10 cellular contexts compared by ENCODE assay signal in the genomic region with DNA sequence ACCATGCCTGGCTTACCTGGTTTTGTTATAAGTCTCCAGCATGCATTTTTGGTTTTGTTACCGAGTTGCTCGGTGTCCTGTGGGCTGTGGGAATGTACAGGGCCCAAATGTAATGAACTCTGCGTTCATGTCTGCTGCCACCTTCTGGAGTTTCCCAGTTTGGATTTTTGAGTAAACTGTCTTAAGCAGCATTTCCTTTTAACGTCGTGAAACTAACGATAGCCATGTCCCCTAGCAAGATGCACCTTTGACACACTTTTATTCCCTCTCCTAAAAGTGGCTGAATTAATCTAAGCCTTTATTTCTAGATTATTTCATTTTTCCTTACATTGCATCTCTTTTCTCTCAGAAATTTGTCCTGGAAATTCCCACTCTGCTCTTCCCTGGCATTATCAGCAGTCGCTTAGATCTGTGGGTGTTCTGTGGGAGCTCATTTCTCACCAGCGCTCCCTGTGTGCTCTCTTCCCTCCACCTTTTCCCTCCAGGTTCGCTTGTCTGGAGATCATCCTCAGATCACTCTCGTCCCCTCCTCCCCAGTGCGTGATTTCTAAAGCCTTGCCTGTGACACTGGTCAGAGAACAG. TPM values are rescaled to one million over a fixed set of nuclear protein-coding genes. Genes with fewer than 3 reads are reported as not detected.
A peak's percentile ranks its signal among the peaks of the same experiment; 100 is the strongest.
DNase-seq lines count a peak whose midpoint lies in the region; ATAC-seq, FAIRE-seq and TF ChIP-seq lines count a peak whose summit lies in the region.
"Not testable (repeated sequence)": the region's sequence is repeated elsewhere in the genome, so short reads cannot be mapped to it uniquely, and the experiment has no call there.
"Had no signal": no experiment of that assay in that cellular context is flagged by ENCODE, and none has a peak within 500 bp of the region (broad histone marks: within the 10 kb centered on the region; RNA-seq: fewer than 3 reads in every experiment).

No MANE protein-coding gene starts in this region.

- ATAC-seq in HepG2 = peak; percentile 56

- H3K27me3 ChIP-seq in HepG2 (ENCODE audit: control insufficient read depth in 1 of 2, insufficient read depth in 2 of 2, low read length in 2 of 2) (peaks cover 0 to 26% of the 10 kb centered on the region in 2 experiments; a peak in 3 of 5 replicates), transverse colon (peaks cover 33% of the 10 kb centered on the region)

- 32% methylated on average over 10 of the region's 11 CpGs for WGBS in HepG2 (ENCODE audit: low lambda C conversion rate)
- WGBS in transverse colon (ENCODE audit: low coverage in 1 of 2), 2 donors = 19 to 36% methylated on average over 6 to 11 of the region's 11 CpGs

- not testable (repeated sequence) for H3K27ac ChIP-seq in HepG2 (ENCODE audit: extremely low read length, insufficient read depth, low read length)
- peak overlapping the region; percentile 17 to 71 (median 56) for H3K27ac ChIP-seq in transverse colon

- H3K4me1 ChIP-seq in HepG2 (ENCODE audit: insufficient read depth, low read length) (peaks cover 11% of the 10 kb centered on the region), transverse colon (peaks cover 7 to 20% (median 9%) of the 10 kb centered on the region in 4 donors)

- POLR2A ChIA-PET in HepG2 (lab: Yijun Ruan, JAX) = not testable (repeated sequence)

- CTCF ChIA-PET in HepG2 (lab: Yijun Ruan, JAX; ENCODE audit: low intra/inter-chr PET ratio, low total read pairs) = interaction anchor here (1.2 to 2.8 kb wide), 2 partner anchors 21 to 32 kb away, joined by 4 to 13 read pairs; no protein-coding TSS in a partner anchor

- not testable (repeated sequence) for H3K79me2 ChIP-seq in HepG2 (ENCODE audit: insufficient read depth, low read length)

- H3K4me3 Mint-ChIP-seq in CD14-positive monocyte = peak overlapping the region in 1 of 2 donors; percentile 52

- in situ Hi-C loops in HepG2 (cut with HindIII; ENCODE audit: extremely low pct_ligation_motif_present, low pct_unique_long_range_greater_than_20kb); transverse colon (cut with MboI; ENCODE audit: low pct_ligation_motif_present in 1 of 4, low pct_unique_long_range_greater_than_20kb in 1 of 4, low sequenced_read_pairs in 3 of 4): not testable (repeated sequence)

- TF ChIP-seq CTCF in CD14-positive monocyte (IDR thresholded peaks at IDR 0.05) (peak; percentile 10), choroid plexus epithelial cell (conservative IDR thresholded peaks at IDR 0.05; ENCODE audit: low read depth, low read length) (peak; percentile 32)
- TF ChIP-seq CTCF in HepG2 (CRISPR knock-in tag; IDR thresholded peaks at IDR 0.05); transverse colon (IDR thresholded peaks at IDR 0.05): not testable (repeated sequence)

- BruUV-seq in HepG2 (replicated peaks; lab: Mats Ljungman, UMichigan) = not testable (repeated sequence)

- H3K27me3 Mint-ChIP-seq in CD14-positive monocyte (ENCODE audit: low read depth in 3 of 3) = peaks cover 62 to 80% (median 73%) of the 10 kb centered on the region in 3 donors

- FAIRE-seq in GM19239 (lab: Jason Lieb, UNC) = peak; percentile 11
- peak; percentile 65 for FAIRE-seq in TTC549 (lab: Jason Lieb, UNC)
- peak; percentile 46 for FAIRE-seq in HepG2 (lab: Jason Lieb, UNC)

- H3K4me1 Mint-ChIP-seq in CD14-positive monocyte = not testable (repeated sequence)

- not testable (repeated sequence) for H3K9ac ChIP-seq in HepG2 (ENCODE audit: insufficient read depth, low read depth, low read length)

- not testable (repeated sequence) for H4K20me1 ChIP-seq in HepG2 (ENCODE audit: insufficient read depth, low read length)

- not testable (repeated sequence) for H3K9me3 ChIP-seq in HepG2 (ENCODE audit: low read length); transverse colon

- not testable (repeated sequence) for TF ChIP-seq EP300 in HepG2 (IDR thresholded peaks at IDR 0.05; ENCODE audit: low read depth in 2 of 2, low read length in 2 of 2); HepG2 (CRISPR knock-in tag; IDR thresholded peaks at IDR 0.05; ENCODE audit: borderline replicate concordance); transverse colon (IDR thresholded peaks at IDR 0.05; ENCODE audit: low read depth)

- intact Hi-C loops in CD14-positive monocyte (cut with micrococcal nuclease); head of caudate nucleus (cut with DNase I); HepG2 (cut with micrococcal nuclease; ENCODE audit: unreplicated experiment); transverse colon (cut with DNase I; ENCODE audit: low total_unique reads): not testable (repeated sequence)

- not testable (repeated sequence) for DNase-seq in CD14-positive monocyte (ENCODE audit: low spot score); GM19239 (ENCODE audit: insufficient read length, low spot score); HepG2 (ENCODE audit: low spot score); transverse colon
- DNase-seq in M059J (ENCODE audit: low read depth) (peak; percentile 12), choroid plexus epithelial cell (ENCODE audit: low read depth) (peak; percentile 22), head of caudate nucleus (peak in 23 of 42 donors; percentile 15 to 74 (median 40))

- not testable (repeated sequence) for TF ChIP-seq RAD21 in HepG2 (CRISPR knock-in tag; IDR thresholded peaks at IDR 0.05)

- H2AFZ ChIP-seq in HepG2 (ENCODE audit: low read length) = not testable (repeated sequence)

- not testable (repeated sequence) for H3K4me3 ChIP-seq in choroid plexus epithelial cell (ENCODE audit: low read depth, low read length); HepG2 (replicated peaks in 1 of 3; ENCODE audit: insufficient read depth in 1 of 3, low read depth in 2 of 3, low read length in 3 of 3); transverse colon

- peak overlapping the region in 1 of 7 donors; percentile 43 for H3K27ac Mint-ChIP-seq in CD14-positive monocyte

- not testable (repeated sequence) for H3K36me3 Mint-ChIP-seq in CD14-positive monocyte

- not testable (repeated sequence) for TF ChIP-seq POLR2A in HepG2 (IDR thresholded peaks at IDR 0.05; ENCODE audit: insufficient read depth in 1 of 2, low read depth in 2 of 2, low read length in 2 of 2); transverse colon (IDR thresholded peaks at IDR 0.05)

- not testable (repeated sequence) for H3K9me3 Mint-ChIP-seq in CD14-positive monocyte

- H3K4me2 ChIP-seq in HepG2 (ENCODE audit: low read depth, low read length) = not testable (repeated sequence)

- H3K36me3 ChIP-seq in HepG2 (replicated peaks in 1 of 2; ENCODE audit: control insufficient read depth in 1 of 2, insufficient read depth in 2 of 2, low read length in 2 of 2); transverse colon: not testable (repeated sequence)

RNA-seq across cellular contexts. Expression of a gene that starts 2.0 kb away (rescaled TPM):
- polyA plus RNA-seq in CD14-positive monocyte (not detected), HepG2 (2011; rRNA removed) (not detected in 2 replicates)
- total RNA-seq in M059J (2014; rRNA removed; shearing (Covaris generic)) = not detected in 2 replicates
- total RNA-seq in HepG2 (2016; rRNA removed; fragmentation: Illumina TruSeq; extraction: Trizol) (not detected in 2 replicates), transverse colon (not detected)
- total RNA-seq in HepG2 (2016; cell fraction: cytosol; rRNA removed; fragmentation: Illumina TruSeq; extraction: Trizol; ENCODE audit: low read depth) = not detected in 2 replicates
- not detected in 2 replicates for total RNA-seq in HepG2 (2016; cell fraction: insoluble cytoplasmic fraction; rRNA removed; fragmentation: Illumina TruSeq; extraction: Trizol)
- not detected in 2 replicates for total RNA-seq in HepG2 (2016; cell fraction: membrane; rRNA removed; fragmentation: Illumina TruSeq; extraction: Trizol)
- total RNA-seq in HepG2 (2016; cell fraction: nucleus; rRNA removed; fragmentation: Illumina TruSeq; extraction: Trizol) = not detected in 2 replicates
- not detected in 2 replicates for polyA plus RNA-seq in HepG2 (2011; cell fraction: cytosol; rRNA removed)
- not detected in 2 replicates for polyA plus RNA-seq in HepG2 (2011; cell fraction: nucleus; rRNA removed)
- polyA plus RNA-seq in HepG2 (2012) = 0.29 and 0.55 TPM in 2 replicates
- not detected in 2 replicates for polyA plus RNA-seq in HepG2 (2016; cell fraction: cytosol; fragmentation: Illumina TruSeq; extraction: Trizol; ENCODE audit: low read depth)
- not detected in 2 replicates for polyA plus RNA-seq in HepG2 (2016; cell fraction: insoluble cytoplasmic fraction; fragmentation: Illumina TruSeq; extraction: Trizol; ENCODE audit: low read depth)
- polyA plus RNA-seq in HepG2 (2016; cell fraction: membrane; fragmentation: Illumina TruSeq; extraction: Trizol; ENCODE audit: low read depth) = not detected in 2 replicates
- polyA plus RNA-seq in HepG2 (2016; cell fraction: nucleus; fragmentation: Illumina TruSeq; extraction: Trizol; ENCODE audit: insufficient read depth, low read depth) = not detected in 2 replicates
- polyA minus RNA-seq in HepG2 (2011; rRNA and poly(A)+ RNA removed; ENCODE audit: low replicate concordance) = 0.21 TPM in 1 of 2 replicates, not detected in the other
- polyA minus RNA-seq in HepG2 (2011; cell fraction: cytosol; rRNA and poly(A)+ RNA removed) = not detected in 2 replicates
- polyA minus RNA-seq in HepG2 (2011; cell fraction: nucleus; rRNA and poly(A)+ RNA removed) = not detected in 2 replicates
- total RNA-seq: HT1080, PC-9 had no signal

RNA-seq across cellular contexts. Expression of a gene that starts 11.0 kb away (rescaled TPM):
- polyA plus RNA-seq in CD14-positive monocyte (not detected), HepG2 (2011; rRNA removed) (not detected in 2 replicates)
- not detected in 2 replicates for total RNA-seq in M059J (2014; rRNA removed; shearing (Covaris generic))
- total RNA-seq in HepG2 (2016; rRNA removed; fragmentation: Illumina TruSeq; extraction: Trizol) (not detected in 2 replicates), transverse colon (not detected)
- total RNA-seq in HepG2 (2016; cell fraction: cytosol; rRNA removed; fragmentation: Illumina TruSeq; extraction: Trizol; ENCODE audit: low read depth) = not detected in 2 replicates
- not detected in 2 replicates for total RNA-seq in HepG2 (2016; cell fraction: insoluble cytoplasmic fraction; rRNA removed; fragmentation: Illumina TruSeq; extraction: Trizol)
- not detected in 2 replicates for total RNA-seq in HepG2 (2016; cell fraction: membrane; rRNA removed; fragmentation: Illumina TruSeq; extraction: Trizol)
- total RNA-seq in HepG2 (2016; cell fraction: nucleus; rRNA removed; fragmentation: Illumina TruSeq; extraction: Trizol) = not detected in 2 replicates
- not detected in 2 replicates for polyA plus RNA-seq in HepG2 (2011; cell fraction: cytosol; rRNA removed)
- polyA plus RNA-seq in HepG2 (2011; cell fraction: nucleus; rRNA removed) = not detected in 2 replicates
- 0.25 and 0.99 TPM in 2 replicates for polyA plus RNA-seq in HepG2 (2012)
- polyA plus RNA-seq in HepG2 (2016; cell fraction: cytosol; fragmentation: Illumina TruSeq; extraction: Trizol; ENCODE audit: low read depth) = not detected in 2 replicates
- not detected in 2 replicates for polyA plus RNA-seq in HepG2 (2016; cell fraction: insoluble cytoplasmic fraction; fragmentation: Illumina TruSeq; extraction: Trizol; ENCODE audit: low read depth)
- not detected in 2 replicates for polyA plus RNA-seq in HepG2 (2016; cell fraction: membrane; fragmentation: Illumina TruSeq; extraction: Trizol; ENCODE audit: low read depth)
- polyA plus RNA-seq in HepG2 (2016; cell fraction: nucleus; fragmentation: Illumina TruSeq; extraction: Trizol; ENCODE audit: insufficient read depth, low read depth) = not detected in 2 replicates
- polyA minus RNA-seq in HepG2 (2011; rRNA and poly(A)+ RNA removed; ENCODE audit: low replicate concordance) = not detected in 2 replicates
- not detected in 2 replicates for polyA minus RNA-seq in HepG2 (2011; cell fraction: cytosol; rRNA and poly(A)+ RNA removed)
- polyA minus RNA-seq in HepG2 (2011; cell fraction: nucleus; rRNA and poly(A)+ RNA removed) = not detected in 2 replicates
- total RNA-seq: HT1080, PC-9 had no signal

RNA-seq across cellular contexts. Expression of a gene that starts 12.2 kb away (rescaled TPM):
- polyA plus RNA-seq in CD14-positive monocyte (not detected), HepG2 (2011; rRNA removed) (not detected in 2 replicates)
- total RNA-seq in M059J (2014; rRNA removed; shearing (Covaris generic)) = not detected in 2 replicates
- total RNA-seq in HepG2 (2016; rRNA removed; fragmentation: Illumina TruSeq; extraction: Trizol) (not detected in 2 replicates), transverse colon (not detected)
- not detected in 2 replicates for total RNA-seq in HepG2 (2016; cell fraction: cytosol; rRNA removed; fragmentation: Illumina TruSeq; extraction: Trizol; ENCODE audit: low read depth)
- not detected in 2 replicates for total RNA-seq in HepG2 (2016; cell fraction: insoluble cytoplasmic fraction; rRNA removed; fragmentation: Illumina TruSeq; extraction: Trizol)
- total RNA-seq in HepG2 (2016; cell fraction: membrane; rRNA removed; fragmentation: Illumina TruSeq; extraction: Trizol) = not detected in 2 replicates
- total RNA-seq in HepG2 (2016; cell fraction: nucleus; rRNA removed; fragmentation: Illumina TruSeq; extraction: Trizol) = not detected in 2 replicates
- polyA plus RNA-seq in HepG2 (2011; cell fraction: cytosol; rRNA removed) = not detected in 2 replicates
- polyA plus RNA-seq in HepG2 (2011; cell fraction: nucleus; rRNA removed) = not detected in 2 replicates
- polyA plus RNA-seq in HepG2 (2012) = not detected in 2 replicates
- polyA plus RNA-seq in HepG2 (2016; cell fraction: cytosol; fragmentation: Illumina TruSeq; extraction: Trizol; ENCODE audit: low read depth) = not detected in 2 replicates
- not detected in 2 replicates for polyA plus RNA-seq in HepG2 (2016; cell fraction: insoluble cytoplasmic fraction; fragmentation: Illumina TruSeq; extraction: Trizol; ENCODE audit: low read depth)
- polyA plus RNA-seq in HepG2 (2016; cell fraction: membrane; fragmentation: Illumina TruSeq; extraction: Trizol; ENCODE audit: low read depth) = not detected in 2 replicates
- not detected in 2 replicates for polyA plus RNA-seq in HepG2 (2016; cell fraction: nucleus; fragmentation: Illumina TruSeq; extraction: Trizol; ENCODE audit: insufficient read depth, low read depth)
- not detected in 2 replicates for polyA minus RNA-seq in HepG2 (2011; rRNA and poly(A)+ RNA removed; ENCODE audit: low replicate concordance)
- not detected in 2 replicates for polyA minus RNA-seq in HepG2 (2011; cell fraction: cytosol; rRNA and poly(A)+ RNA removed)
- not detected in 2 replicates for polyA minus RNA-seq in HepG2 (2011; cell fraction: nucleus; rRNA and poly(A)+ RNA removed)
- total RNA-seq: HT1080, PC-9 had no signal

RNA-seq across cellular contexts. Expression of a gene that starts 24.0 kb away (rescaled TPM):
- not detected for polyA plus RNA-seq in CD14-positive monocyte
- 1.2 and 3.5 TPM in 2 replicates for total RNA-seq in M059J (2014; rRNA removed; shearing (Covaris generic))
- 0.95 and 1.8 TPM in 2 replicates for total RNA-seq in HepG2 (2016; rRNA removed; fragmentation: Illumina TruSeq; extraction: Trizol)
- 0.30 and 0.62 TPM in 2 replicates for total RNA-seq in HepG2 (2016; cell fraction: cytosol; rRNA removed; fragmentation: Illumina TruSeq; extraction: Trizol; ENCODE audit: low read depth)
- 1.1 and 2.2 TPM in 2 replicates for total RNA-seq in HepG2 (2016; cell fraction: insoluble cytoplasmic fraction; rRNA removed; fragmentation: Illumina TruSeq; extraction: Trizol)
- total RNA-seq in HepG2 (2016; cell fraction: membrane; rRNA removed; fragmentation: Illumina TruSeq; extraction: Trizol) = 1.2 and 1.3 TPM in 2 replicates
- total RNA-seq in HepG2 (2016; cell fraction: nucleus; rRNA removed; fragmentation: Illumina TruSeq; extraction: Trizol) = 1.1 and 1.3 TPM in 2 replicates
- polyA plus RNA-seq in HepG2 (2011; rRNA removed) = 8.0 and 15.4 TPM in 2 replicates
- 7.3 and 9.2 TPM in 2 replicates for polyA plus RNA-seq in HepG2 (2011; cell fraction: cytosol; rRNA removed)
- polyA plus RNA-seq in HepG2 (2011; cell fraction: nucleus; rRNA removed) = 11.7 and 12.2 TPM in 2 replicates
- polyA plus RNA-seq in HepG2 (2012) = 13.2 and 23.6 TPM in 2 replicates
- polyA plus RNA-seq in HepG2 (2016; cell fraction: cytosol; fragmentation: Illumina TruSeq; extraction: Trizol; ENCODE audit: low read depth) = 0.49 and 1.5 TPM in 2 replicates
- polyA plus RNA-seq in HepG2 (2016; cell fraction: insoluble cytoplasmic fraction; fragmentation: Illumina TruSeq; extraction: Trizol; ENCODE audit: low read depth) = 3.4 and 4.9 TPM in 2 replicates
- 2.0 and 2.8 TPM in 2 replicates for polyA plus RNA-seq in HepG2 (2016; cell fraction: membrane; fragmentation: Illumina TruSeq; extraction: Trizol; ENCODE audit: low read depth)
- 5.9 and 6.8 TPM in 2 replicates for polyA plus RNA-seq in HepG2 (2016; cell fraction: nucleus; fragmentation: Illumina TruSeq; extraction: Trizol; ENCODE audit: insufficient read depth, low read depth)
- 5.4 and 14.1 TPM in 2 replicates for polyA minus RNA-seq in HepG2 (2011; rRNA and poly(A)+ RNA removed; ENCODE audit: low replicate concordance)
- 4.0 and 5.3 TPM in 2 replicates for polyA minus RNA-seq in HepG2 (2011; cell fraction: cytosol; rRNA and poly(A)+ RNA removed)
- polyA minus RNA-seq in HepG2 (2011; cell fraction: nucleus; rRNA and poly(A)+ RNA removed) = 0.90 and 3.0 TPM in 2 replicates
- 10 to 100 TPM; 13.3 to 31.8 (median 19.8) TPM for total RNA-seq in transverse colon

RNA-seq across cellular contexts. Expression of a gene that starts 25.9 kb away (rescaled TPM):
- not detected for polyA plus RNA-seq in CD14-positive monocyte
- total RNA-seq in M059J (2014; rRNA removed; shearing (Covaris generic)) = not detected in 2 replicates
- total RNA-seq in HepG2 (2016; rRNA removed; fragmentation: Illumina TruSeq; extraction: Trizol) = not detected in 2 replicates
- not detected in 2 replicates for total RNA-seq in HepG2 (2016; cell fraction: cytosol; rRNA removed; fragmentation: Illumina TruSeq; extraction: Trizol; ENCODE audit: low read depth)
- total RNA-seq in HepG2 (2016; cell fraction: insoluble cytoplasmic fraction; rRNA removed; fragmentation: Illumina TruSeq; extraction: Trizol) = not detected in 2 replicates
- total RNA-seq in HepG2 (2016; cell fraction: membrane; rRNA removed; fragmentation: Illumina TruSeq; extraction: Trizol) = not detected in 2 replicates
- total RNA-seq in HepG2 (2016; cell fraction: nucleus; rRNA removed; fragmentation: Illumina TruSeq; extraction: Trizol) = not detected in 2 replicates
- not detected in 2 replicates for polyA plus RNA-seq in HepG2 (2011; rRNA removed)
- polyA plus RNA-seq in HepG2 (2011; cell fraction: cytosol; rRNA removed) = not detected in 2 replicates
- polyA plus RNA-seq in HepG2 (2011; cell fraction: nucleus; rRNA removed) = 0.16 TPM in 1 of 2 replicates, not detected in the other
- polyA plus RNA-seq in HepG2 (2012) = not detected in 2 replicates
- polyA plus RNA-seq in HepG2 (2016; cell fraction: cytosol; fragmentation: Illumina TruSeq; extraction: Trizol; ENCODE audit: low read depth) = not detected in 2 replicates
- polyA plus RNA-seq in HepG2 (2016; cell fraction: insoluble cytoplasmic fraction; fragmentation: Illumina TruSeq; extraction: Trizol; ENCODE audit: low read depth) = not detected in 2 replicates
- polyA plus RNA-seq in HepG2 (2016; cell fraction: membrane; fragmentation: Illumina TruSeq; extraction: Trizol; ENCODE audit: low read depth) = not detected in 2 replicates
- not detected in 2 replicates for polyA plus RNA-seq in HepG2 (2016; cell fraction: nucleus; fragmentation: Illumina TruSeq; extraction: Trizol; ENCODE audit: insufficient read depth, low read depth)
- not detected in 2 replicates for polyA minus RNA-seq in HepG2 (2011; rRNA and poly(A)+ RNA removed; ENCODE audit: low replicate concordance)
- not detected in 2 replicates for polyA minus RNA-seq in HepG2 (2011; cell fraction: cytosol; rRNA and poly(A)+ RNA removed)
- polyA minus RNA-seq in HepG2 (2011; cell fraction: nucleus; rRNA and poly(A)+ RNA removed) = not detected in 2 replicates
- not detected for total RNA-seq in transverse colon
- total RNA-seq: HT1080, PC-9 had no signal
